In genomic region chr11:27410301-27410700, GRCh38 we compare ENCODE assay signal across 29 cellular contexts.
"Had no signal": no experiment of that assay in that cellular context is flagged by ENCODE, and none has a peak within 500 bp of the region (broad histone marks: within the 10 kb centered on the region; RNA-seq: fewer than 3 reads in every experiment).

No MANE protein-coding gene starts in this region.

- H3K9me3 ChIP-seq: left lung, lower lobe of right lung, pancreas, prostate gland, stomach, testis, thyroid gland, transverse colon, upper lobe of left lung, vagina had no signal

- H3K4me3 Mint-ChIP-seq: immature natural killer cell; naive thymus-derived CD8-positive, alpha-beta T cell; nephron; neural crest cell; stimulated activated naive B cell treated with anti-CD40 and anti-IgM and Interleukin-4, amounts not matched to agents 10 μg/mL and 1 μg/mL and 100 μg/mL, for 72 hours had no signal

- H3K27me3 ChIP-seq: left lung, pancreas, stomach, testis, thyroid gland, transverse colon, upper lobe of left lung, vagina had no signal

- DNase-seq: immature natural killer cell; kidney; left colon; left lung; lower lobe of right lung; mammary epithelial cell; mesenchymal stem cell; naive thymus-derived CD8-positive, alpha-beta T cell; nucleus accumbens; pancreas; posterior cingulate gyrus; retina; right cardiac atrium; stimulated activated CD4-positive, alpha-beta T cell treated with anti-CD3 and anti-CD28 coated beads, Interleukin-12 subunit alpha, Interleukin-12 subunit beta, amount 100 ng/mL, for 4 hours; stimulated activated CD4-positive, alpha-beta T cell treated with anti-CD3 and anti-CD28 coated beads, Interleukin-15, amount 100 ng/mL, for 24 hours; stimulated activated CD4-positive, alpha-beta T cell treated with anti-CD3 and anti-CD28 coated beads, Interleukin-2, amount 100 ng/mL, for 24 hours; stimulated activated CD4-positive, alpha-beta T cell treated with anti-CD3 and anti-CD28 coated beads, Interleukin-4, amount 100 ng/mL, for 1 hour; stimulated activated naive B cell treated with anti-CD40 and anti-IgM and Interleukin-4, amounts not matched to agents 10 μg/mL and 1 μg/mL and 100 μg/mL, for 72 hours; stimulated activated naive CD8-positive, alpha-beta T cell treated with anti-CD3 and anti-CD28 coated beads, Interleukin-15, Interleukin-2, amounts not matched to agents 100 U/mL and 50 U/mL, for 24 hours; stomach; testis; thyroid gland; transverse colon; upper lobe of left lung had no signal

- H3K36me3 ChIP-seq: left lung, lower lobe of right lung, pancreas, prostate gland, stomach, thyroid gland, transverse colon, upper lobe of left lung, vagina had no signal

- H3K36me3 Mint-ChIP-seq: immature natural killer cell; naive thymus-derived CD8-positive, alpha-beta T cell; stimulated activated naive B cell treated with anti-CD40 and anti-IgM and Interleukin-4, amounts not matched to agents 10 μg/mL and 1 μg/mL and 100 μg/mL, for 72 hours had no signal

- H3K9me3 Mint-ChIP-seq: immature natural killer cell; naive thymus-derived CD8-positive, alpha-beta T cell; nephron; neural crest cell; stimulated activated naive B cell treated with anti-CD40 and anti-IgM and Interleukin-4, amounts not matched to agents 10 μg/mL and 1 μg/mL and 100 μg/mL, for 72 hours had no signal

- H3K27ac Mint-ChIP-seq: immature natural killer cell; naive thymus-derived CD8-positive, alpha-beta T cell; nephron; stimulated activated naive B cell treated with anti-CD40 and anti-IgM and Interleukin-4, amounts not matched to agents 10 μg/mL and 1 μg/mL and 100 μg/mL, for 72 hours had no signal

- H3K4me1 Mint-ChIP-seq: immature natural killer cell; naive thymus-derived CD8-positive, alpha-beta T cell; stimulated activated naive B cell treated with anti-CD40 and anti-IgM and Interleukin-4, amounts not matched to agents 10 μg/mL and 1 μg/mL and 100 μg/mL, for 72 hours had no signal

- H3K4me1 ChIP-seq: left lung, prostate gland, transverse colon, upper lobe of left lung had no signal

- ATAC-seq: left colon; left lung; lower lobe of right lung; naive thymus-derived CD8-positive, alpha-beta T cell; pancreas; stimulated activated naive B cell treated with anti-CD40 and anti-IgM and Interleukin-4, amounts not matched to agents 10 μg/mL and 1 μg/mL and 100 μg/mL, for 72 hours; stimulated activated naive CD8-positive, alpha-beta T cell treated with anti-CD3 and anti-CD28 coated beads, Interleukin-15, Interleukin-2, amounts not matched to agents 100 U/mL and 50 U/mL, for 24 hours had no signal

- H3K4me3 ChIP-seq: left lung, lower lobe of right lung, pancreas, prostate gland, skin epidermis, stomach, testis, thyroid gland, transverse colon, upper lobe of left lung, vagina had no signal

- H3K27ac ChIP-seq: left lung, lower lobe of right lung, pancreas, prostate gland, skin epidermis, stomach, thyroid gland, transverse colon, upper lobe of left lung, vagina had no signal
